In the genomic region with DNA sequence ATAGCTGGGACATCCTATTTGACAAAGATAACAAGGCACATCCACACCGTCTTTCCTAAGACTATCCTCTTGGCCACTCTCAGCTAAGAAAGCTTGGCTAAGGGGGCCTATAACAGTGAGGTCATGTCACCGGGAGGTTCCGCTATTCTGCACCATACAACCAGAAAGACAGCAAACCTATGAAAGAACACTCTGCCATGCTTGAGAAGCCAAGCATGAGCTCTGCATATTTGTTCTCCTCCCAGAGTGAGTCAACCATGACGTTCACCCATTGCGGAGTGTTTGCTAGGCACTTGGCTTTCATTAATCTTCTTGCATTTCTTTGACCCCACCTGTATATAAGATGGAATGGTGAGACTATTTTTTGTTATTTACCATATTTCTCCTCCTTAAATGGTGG, we compare ENCODE assay signal across 13 cellular contexts.
DNase-seq lines count a peak whose midpoint lies in the region; ATAC-seq and TF ChIP-seq lines count a peak whose summit lies in the region.
"Had no signal": no experiment of that assay in that cellular context is flagged by ENCODE, and none has a peak within 500 bp of the region (broad histone marks: within the 10 kb centered on the region; RNA-seq: fewer than 3 reads in every experiment).

No MANE protein-coding gene starts in this region.

- H3K4me1 Mint-ChIP-seq in Calu3 (ENCODE audit: low read depth, unreplicated experiment) = peaks cover 9% of the 10 kb centered on the region
- H3K4me1 Mint-ChIP-seq: brain had no signal

- intact Hi-C loops in Calu3 (cut with micrococcal nuclease; ENCODE audit: unreplicated experiment) = no loop called here

- H3K36me3 Mint-ChIP-seq in Calu3 (ENCODE audit: insufficient read depth, unreplicated experiment) = no peaks in the 10 kb centered on the region
- H3K36me3 Mint-ChIP-seq: brain had no signal

- no peaks in the 10 kb centered on the region for H3K9me3 ChIP-seq in MG63

- TF ChIP-seq CTCF in Calu3 (IDR thresholded peaks at IDR 0.05; ENCODE audit: unreplicated experiment) = no peak

- no peak overlapping the region for H3K4me3 Mint-ChIP-seq in Calu3 (ENCODE audit: low read depth, unreplicated experiment)
- H3K4me3 Mint-ChIP-seq: brain had no signal

- DNase-seq in DMS53 (lab: John Stamatoyannopoulos, UW) = peak; percentile 94
- peak; percentile 94 for DNase-seq in NCI-H345 treated with DMSO at 0.1 percent for 48 hours (lab: John Stamatoyannopoulos, UW; ENCODE audit: unreplicated experiment)
- DNase-seq in NCI-H1048 (lab: John Stamatoyannopoulos, UW) = no peak
- DNase-seq in Calu3 = no peak
- no peak for DNase-seq in caudate nucleus (lab: John Stamatoyannopoulos, UW)
- no peak for DNase-seq in MG63
- DNase-seq: activated CD4-positive, alpha-beta T cell treated with anti-CD3 and anti-CD28 coated beads, Interleukin-2, amount 50 U/mL, for 4 hours; foreskin melanocyte had no signal

- H3K27ac Mint-ChIP-seq in Calu3 (ENCODE audit: unreplicated experiment) = no peak overlapping the region
- H3K27ac Mint-ChIP-seq: brain had no signal

- CTCF ChIA-PET in Calu3 (lab: Charles Lee) = no interaction called here

- ATAC-seq in GM19438 (IDR thresholded peaks at IDR 0.05; ENCODE audit: low read depth, unreplicated experiment) (peak; percentile 92), HG03039 (IDR thresholded peaks at IDR 0.05; ENCODE audit: unreplicated experiment) (peak; percentile 87)
- ATAC-seq: K562, Panc1 had no signal

- no peaks in the 10 kb centered on the region for H3K9me3 Mint-ChIP-seq in Calu3 (ENCODE audit: low read depth, unreplicated experiment)
- H3K9me3 Mint-ChIP-seq: brain had no signal

- H3K27me3 Mint-ChIP-seq in Calu3 (ENCODE audit: unreplicated experiment) = no peaks in the 10 kb centered on the region
- H3K27me3 Mint-ChIP-seq: brain had no signal

- no peak overlapping the region for H3K4me3 ChIP-seq in MG63
- H3K4me3 ChIP-seq: K562 had no signal

- no peaks in the 10 kb centered on the region for H3K36me3 ChIP-seq in MG63

- no TSS peak for BruUV-seq in Calu3 (replicated peaks; lab: Mats Ljungman, UMichigan)

- H3K27ac ChIP-seq in caudate nucleus (ENCODE audit: low read depth, low read length) = no peak overlapping the region

- no peaks in the 10 kb centered on the region for H3K27me3 ChIP-seq in MG63

Comparison
In these comparisons a context has a peak if more than half of its experiments do, and no peak if none do; other contexts are left out.
1. DNase-seq: peak in DMS53 (single experiment) and NCI-H345 treated with DMSO at 0.1 percent for 48 hours (single experiment); none in NCI-H1048 (single experiment), Calu3 (single experiment), caudate nucleus (0 of 61) and MG63 (single experiment).